Comparison of ENCODE assay signal across 1 cellular context in genomic region chr17:80453980-80454556, GRCh38.
TF ChIP-seq lines count a peak whose summit lies in the region.

No MANE protein-coding gene starts in this region.

TF ChIP-seq in HEK293, 187 proteins besides CTCF, POLR2A, EP300 and RAD21 (continued from another document):
- 0 out of 2 replicates have a peak, but pooled peaks have one; percentile 14 for TF ChIP-seq ZNF692 (tag by site-specific recombination; IDR thresholded peaks at IDR 0.05)
- TF ChIP-seq PBX3 (CRISPR knock-in tag; IDR thresholded peaks at IDR 0.05) = no peak
- TF ChIP-seq TSHZ1 (tag by site-specific recombination; IDR thresholded peaks at IDR 0.05; ENCODE audit: borderline replicate concordance) = 0 out of 2 replicates have a peak, but pooled peaks have one; percentile 37
- TF ChIP-seq ZSCAN16 (tag by site-specific recombination; IDR thresholded peaks at IDR 0.05) = 0 out of 2 replicates have a peak, but pooled peaks have one; percentile 20
- no peak for TF ChIP-seq ZNF747 (tag by site-specific recombination; IDR thresholded peaks at IDR 0.05)
- no peak for TF ChIP-seq ZNF629 (tag by site-specific recombination; IDR thresholded peaks at IDR 0.05)
- no peak for TF ChIP-seq MZF1 (tag by site-specific recombination; IDR thresholded peaks at IDR 0.05; ENCODE audit: borderline replicate concordance)
- 0 out of 2 replicates have a peak, but pooled peaks have one; percentile 31 for TF ChIP-seq ZNF391 (tag by site-specific recombination; IDR thresholded peaks at IDR 0.05; ENCODE audit: borderline replicate concordance, low read depth)
- TF ChIP-seq PRDM4 (tag by site-specific recombination; IDR thresholded peaks at IDR 0.05) = no peak
- TF ChIP-seq INSM2 (tag by site-specific recombination; IDR thresholded peaks at IDR 0.05) = no peak
- no peak for TF ChIP-seq ZBTB44 (tag by site-specific recombination; IDR thresholded peaks at IDR 0.05)
- no peak for TF ChIP-seq ZBTB7A (tag by site-specific recombination; IDR thresholded peaks at IDR 0.05; ENCODE audit: low read depth)
- no peak for TF ChIP-seq MEIS1 (CRISPR knock-in tag; IDR thresholded peaks at IDR 0.05; ENCODE audit: borderline replicate concordance)
- TF ChIP-seq ZBTB48 (tag by site-specific recombination; IDR thresholded peaks at IDR 0.05) = peak; percentile 48; the same call in 1 of the 2 replicates
- TF ChIP-seq ZNF449 (tag by site-specific recombination; IDR thresholded peaks at IDR 0.05) = peak; percentile 11; the same call in 1 of the 2 replicates
- TF ChIP-seq ZSCAN5A (tag by site-specific recombination; IDR thresholded peaks at IDR 0.05) = peak; percentile 34; the same call in 1 of the 2 replicates
- no peak for TF ChIP-seq KLF17 (tag by site-specific recombination; IDR thresholded peaks at IDR 0.05)
- peak; percentile 49; the same call in 1 of the 2 replicates for TF ChIP-seq ZNF280D (tag by site-specific recombination; IDR thresholded peaks at IDR 0.05)
- no peak for TF ChIP-seq ZNF184 (tag by site-specific recombination; IDR thresholded peaks at IDR 0.05)
- no peak for TF ChIP-seq ZNF580 (tag by site-specific recombination; IDR thresholded peaks at IDR 0.05)
- no peak for TF ChIP-seq ZBTB49 (tag by site-specific recombination; IDR thresholded peaks at IDR 0.05; ENCODE audit: low read depth)
- no peak for TF ChIP-seq ZNF48 (tag by site-specific recombination; IDR thresholded peaks at IDR 0.05)
- TF ChIP-seq ZNF501 (tag by site-specific recombination; IDR thresholded peaks at IDR 0.05) = peak; percentile 54; the same call in 1 of the 2 replicates
- no peak for TF ChIP-seq ZNF510 (tag by site-specific recombination; IDR thresholded peaks at IDR 0.05; ENCODE audit: insufficient replicate concordance)
- TF ChIP-seq ZBTB20 (tag by site-specific recombination; IDR thresholded peaks at IDR 0.05) = no peak
- no peak for TF ChIP-seq ZNF121 (tag by site-specific recombination; IDR thresholded peaks at IDR 0.05)
